ENCODE assay signal across 8 cellular contexts in genomic region chr6:42661540-42662153, GRCh38.
DNase-seq lines count a peak whose midpoint lies in the region; TF ChIP-seq lines count a peak whose summit lies in the region.

No MANE protein-coding gene starts in this region.

- DNase-seq in DMS53 treated with DMSO at 0.1 percent for 48 hours (lab: John Stamatoyannopoulos, UW; ENCODE audit: unreplicated experiment) (peak; percentile 56), M059J (ENCODE audit: low read depth) (peak; percentile 74), RPMI8226 (peak; percentile 75), fibroblast of the conjunctiva (ENCODE audit: low read depth) (peak; percentile 57), substantia nigra (lab: John Stamatoyannopoulos, UW) (peak in 45 of 49 donors; percentile 2 to 76 (median 56)), cortex of kidney (lab: John Stamatoyannopoulos, UW) (no peak)
- DNase-seq in activated T-helper 1 cell treated with anti-CD3 and anti-CD28 coated beads, Interleukin-2, amount 50 U/mL, for 16 hours (ENCODE audit: low read depth in 1 of 2, low spot score in 1 of 2), result peak; percentile 73 to 79

- H3K27ac ChIP-seq in neutrophil, result no peak overlapping the region
- no peak overlapping the region for H3K27ac ChIP-seq in substantia nigra (ENCODE audit: low read depth, low read length, poor library complexity, severe bottlenecking)

- peaks cover 100% of the 10 kb centered on the region for H3K36me3 ChIP-seq in neutrophil

- no peak overlapping the region for H3K4me3 ChIP-seq in neutrophil (ENCODE audit: low read depth in 1 of 2, low read length in 1 of 2)

- no peaks in the 10 kb centered on the region for H3K9me3 ChIP-seq in neutrophil

- peak; percentile 89 for TF ChIP-seq CTCF in neutrophil (IDR thresholded peaks at IDR 0.05)

- no peaks in the 10 kb centered on the region for H3K27me3 ChIP-seq in neutrophil

- no peaks in the 10 kb centered on the region for H3K4me1 ChIP-seq in neutrophil (ENCODE audit: control insufficient read depth in 1 of 2, insufficient read depth in 1 of 2, low read depth in 1 of 2, low read length in 1 of 2)
